In genomic region chr21:34092241-34092921, GRCh38 we compare ENCODE assay signal across 14 cellular contexts. TPM values are rescaled to one million over a fixed set of nuclear protein-coding genes. Genes with fewer than 3 reads are reported as not detected.
DNase-seq lines count a peak whose midpoint lies in the region; ATAC-seq, FAIRE-seq and TF ChIP-seq lines count a peak whose summit lies in the region.
"Had no signal": no experiment of that assay in that cellular context is flagged by ENCODE, and none has a peak within 500 bp of the region (broad histone marks: within the 10 kb centered on the region; RNA-seq: fewer than 3 reads in every experiment).

No MANE protein-coding gene starts in this region.

- DNase-seq in CD8-positive, alpha-beta T cell = peak in 1 of 7 experiments; percentile 5
- DNase-seq in RPMI8226 (peak; percentile 15), left colon (no peak), T1000 (lab: John Stamatoyannopoulos, UW) (no peak), GM19239 (ENCODE audit: insufficient read length, low spot score) (no peak), NCI-H226 (no peak)
- DNase-seq: activated CD4-positive, alpha-beta T cell treated with anti-CD3 and anti-CD28 coated beads for 1 hour; activated naive CD4-positive, alpha-beta T cell; NCI-H524 treated with DMSO at 0.1 percent for 48 hours; SJCRH30; transverse colon had no signal

- no peak overlapping the region for H3K4me3 Mint-ChIP-seq in CD8-positive, alpha-beta T cell

- no peak for TF ChIP-seq CTCF in CD8-positive, alpha-beta T cell (IDR thresholded peaks at IDR 0.05)
- no peak for TF ChIP-seq CTCF in HEK293 (tag by site-specific recombination; IDR thresholded peaks at IDR 0.05)

- H3K36me3 Mint-ChIP-seq in CD8-positive, alpha-beta T cell = peaks cover 33% of the 10 kb centered on the region

- H3K27ac Mint-ChIP-seq in CD8-positive, alpha-beta T cell = peak overlapping the region; percentile 83

- H3K4me3 ChIP-seq in CD8-positive, alpha-beta T cell (ENCODE audit: low read depth, low read length) = no peak overlapping the region
- H3K4me3 ChIP-seq in HEK293 (ENCODE audit: low read depth, low read length) = no peak overlapping the region
- H3K4me3 ChIP-seq: SJCRH30, transverse colon had no signal

- CTCF ChIA-PET in CD8-positive, alpha-beta T cell (lab: Charles Lee) = interaction anchor here (0.6 to 2.1 kb wide), 10 partner anchors 10 to 255 kb away, joined by 3 to 9 read pairs (median 4); no protein-coding TSS in a partner anchor
- CTCF ChIA-PET in HEK293 (lab: Yijun Ruan, JAX) = interaction anchor here (0.5 to 3.7 kb wide), 18 partner anchors 9 to 1875 kb away, joined by 3 to 32 read pairs (median 4); no protein-coding TSS in a partner anchor

- intact Hi-C loops in CD8-positive, alpha-beta T cell (cut with DNase I, micrococcal nuclease) = loop anchor here in 1 of 2 experiments (2.0 to 5.0 kb wide), 4 partner anchors 18 to 170 kb away; no protein-coding TSS in a partner anchor
- intact Hi-C loops in left colon (cut with DNase I, micrococcal nuclease) = no loop called here

- H3K4me1 Mint-ChIP-seq in CD8-positive, alpha-beta T cell (ENCODE audit: low read depth) = peaks cover 71% of the 10 kb centered on the region

- peaks cover 53% of the 10 kb centered on the region for H3K4me1 ChIP-seq in CD8-positive, alpha-beta T cell (ENCODE audit: insufficient read depth, low read length)
- peaks cover 23% of the 10 kb centered on the region for H3K4me1 ChIP-seq in HEK293 (ENCODE audit: control insufficient read depth, insufficient read depth, low read length)
- H3K4me1 ChIP-seq: SJCRH30 had no signal

- ATAC-seq in CD8-positive, alpha-beta T cell = peak; percentile 83
- peak; percentile 82 for ATAC-seq in left colon
- no peak for ATAC-seq in GM21825 (IDR thresholded peaks at IDR 0.05; ENCODE audit: unreplicated experiment)

- no peaks in the 10 kb centered on the region for H3K27me3 ChIP-seq in CD8-positive, alpha-beta T cell (ENCODE audit: insufficient read depth, low read length)
- H3K27me3 ChIP-seq: SJCRH30, transverse colon had no signal

- no peak for FAIRE-seq in GM19239 (lab: Jason Lieb, UNC)

- POLR2A ChIA-PET in CD8-positive, alpha-beta T cell (lab: Charles Lee) = interaction anchor here (0.7 to 2.1 kb wide), 6 partner anchors 14 to 275 kb away, joined by 3 to 10 read pairs (median 4); partner anchors contain the start of genes MRPS6 and SLC5A3
- POLR2A ChIA-PET in HEK293 (lab: Yijun Ruan, JAX) = interaction anchor here (1.7 kb wide), 1 partner anchor 19 kb away, joined by 5 read pairs; the partner anchor contains the start of genes MRPS6 and SLC5A3

- no peaks in the 10 kb centered on the region for H3K9me3 Mint-ChIP-seq in CD8-positive, alpha-beta T cell
- H3K9me3 Mint-ChIP-seq: CD8-positive, alpha-beta memory T cell had no signal

- no peak overlapping the region for H3K27ac ChIP-seq in CD8-positive, alpha-beta T cell (ENCODE audit: low read depth, low read length)
- no peak overlapping the region for H3K27ac ChIP-seq in HEK293 (ENCODE audit: extremely low read depth, low read depth, low read length)
- H3K27ac ChIP-seq: SJCRH30, transverse colon had no signal

- no peaks in the 10 kb centered on the region for H3K27me3 Mint-ChIP-seq in CD8-positive, alpha-beta T cell (ENCODE audit: low read depth)
- H3K27me3 Mint-ChIP-seq: CD8-positive, alpha-beta memory T cell had no signal

- H3K9me3 ChIP-seq in CD8-positive, alpha-beta T cell (ENCODE audit: low read length) = no peaks in the 10 kb centered on the region
- no peaks in the 10 kb centered on the region for H3K9me3 ChIP-seq in HEK293 (ENCODE audit: control insufficient read depth, insufficient read depth, low read depth, low read length)
- H3K9me3 ChIP-seq: SJCRH30, transverse colon had no signal

- peaks cover 10% of the 10 kb centered on the region for H3K36me3 ChIP-seq in CD8-positive, alpha-beta T cell (ENCODE audit: insufficient read depth, low read length)
- peaks cover 0 to 22% of the 10 kb centered on the region in 2 experiments; a peak in 1 of 3 replicates for H3K36me3 ChIP-seq in HEK293 (ENCODE audit: control insufficient read depth in 2 of 2, insufficient read depth in 1 of 2, low read length in 2 of 2)

TF ChIP-seq in HEK293, 187 proteins besides CTCF, POLR2A, EP300 and RAD21:
- 0 out of 2 replicates have a peak, but pooled peaks have one; percentile 27 for TF ChIP-seq ZEB2 (tag by site-specific recombination; IDR thresholded peaks at IDR 0.05)
- TF ChIP-seq ZNF274 (IDR thresholded peaks at IDR 0.05; ENCODE audit: low read length) = no peak
- TF ChIP-seq ZNF274 (tag by site-specific recombination; IDR thresholded peaks at IDR 0.05; ENCODE audit: borderline replicate concordance) = no peak
- peak; percentile 60; the same call in 1 of the 2 replicates for TF ChIP-seq MZF1 (tag by site-specific recombination; IDR thresholded peaks at IDR 0.05; ENCODE audit: borderline replicate concordance)
- TF ChIP-seq ZNF561 (tag by site-specific recombination; IDR thresholded peaks at IDR 0.05; ENCODE audit: borderline replicate concordance) = peak; percentile 33; the same call in 1 of the 2 replicates
- TF ChIP-seq OSR2 (tag by site-specific recombination; IDR thresholded peaks at IDR 0.05) = peak; percentile 93
- peak; percentile 35; the same call in 1 of the 2 replicates for TF ChIP-seq REST (tag by site-specific recombination; IDR thresholded peaks at IDR 0.05)

RNA-seq across cellular contexts. Expression of gene MRPS6, which starts 19.0 kb away (rescaled TPM):
- 10 to 100 TPM; 14.3 to 15.4 TPM for total RNA-seq in CD8-positive, alpha-beta T cell
- 10 to 100 TPM; 42.3 to 54.7 TPM for total RNA-seq in left colon

RNA-seq across cellular contexts. Expression of gene SLC5A3, which starts 19.0 kb away (rescaled TPM):
- 1 to 10 TPM; 4.6 to 5.2 TPM for total RNA-seq in CD8-positive, alpha-beta T cell
- total RNA-seq in left colon = 10 to 100 TPM; 14.6 to 19.2 TPM
